Comparison of ENCODE assay signal across 1 cellular context in the genomic region with DNA sequence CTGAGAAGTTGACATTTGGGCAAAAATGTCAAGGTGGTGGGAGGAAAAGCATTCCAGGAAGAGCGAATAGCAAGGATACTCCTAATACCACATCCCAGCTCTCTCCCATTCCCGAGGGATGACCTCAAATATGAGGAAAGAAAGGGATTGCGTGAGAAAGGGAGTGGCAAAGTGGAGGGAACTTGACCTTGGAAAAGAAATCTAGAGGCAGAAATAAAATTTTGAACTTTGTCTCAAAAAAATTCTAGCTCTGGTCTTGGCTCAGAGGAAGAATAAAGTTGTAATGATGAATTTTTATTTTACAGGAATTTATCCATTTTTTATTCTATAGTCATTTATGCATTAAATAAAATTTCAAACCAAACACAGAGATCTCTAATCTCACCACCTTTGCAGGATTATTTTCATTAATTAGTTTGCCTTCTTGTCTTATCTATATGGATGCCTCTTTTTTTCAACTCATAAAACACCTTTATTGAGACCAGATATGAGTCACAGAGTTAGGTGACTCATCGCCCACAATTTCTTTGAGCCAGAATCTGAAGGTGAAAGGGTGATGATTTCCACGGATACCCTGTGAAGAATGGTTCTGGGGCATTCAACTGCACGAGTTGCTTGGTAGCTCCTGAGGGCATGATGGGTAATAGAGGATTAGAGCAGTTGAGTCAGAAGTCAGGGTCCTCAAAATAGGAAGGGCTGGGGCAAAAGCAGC.
TF ChIP-seq lines count a peak whose summit lies in the region.

No MANE protein-coding gene starts in this region.

TF ChIP-seq in K562, 482 proteins besides CTCF, POLR2A, EP300 and RAD21 (continued from another document):
- TF ChIP-seq, protein P1, sequence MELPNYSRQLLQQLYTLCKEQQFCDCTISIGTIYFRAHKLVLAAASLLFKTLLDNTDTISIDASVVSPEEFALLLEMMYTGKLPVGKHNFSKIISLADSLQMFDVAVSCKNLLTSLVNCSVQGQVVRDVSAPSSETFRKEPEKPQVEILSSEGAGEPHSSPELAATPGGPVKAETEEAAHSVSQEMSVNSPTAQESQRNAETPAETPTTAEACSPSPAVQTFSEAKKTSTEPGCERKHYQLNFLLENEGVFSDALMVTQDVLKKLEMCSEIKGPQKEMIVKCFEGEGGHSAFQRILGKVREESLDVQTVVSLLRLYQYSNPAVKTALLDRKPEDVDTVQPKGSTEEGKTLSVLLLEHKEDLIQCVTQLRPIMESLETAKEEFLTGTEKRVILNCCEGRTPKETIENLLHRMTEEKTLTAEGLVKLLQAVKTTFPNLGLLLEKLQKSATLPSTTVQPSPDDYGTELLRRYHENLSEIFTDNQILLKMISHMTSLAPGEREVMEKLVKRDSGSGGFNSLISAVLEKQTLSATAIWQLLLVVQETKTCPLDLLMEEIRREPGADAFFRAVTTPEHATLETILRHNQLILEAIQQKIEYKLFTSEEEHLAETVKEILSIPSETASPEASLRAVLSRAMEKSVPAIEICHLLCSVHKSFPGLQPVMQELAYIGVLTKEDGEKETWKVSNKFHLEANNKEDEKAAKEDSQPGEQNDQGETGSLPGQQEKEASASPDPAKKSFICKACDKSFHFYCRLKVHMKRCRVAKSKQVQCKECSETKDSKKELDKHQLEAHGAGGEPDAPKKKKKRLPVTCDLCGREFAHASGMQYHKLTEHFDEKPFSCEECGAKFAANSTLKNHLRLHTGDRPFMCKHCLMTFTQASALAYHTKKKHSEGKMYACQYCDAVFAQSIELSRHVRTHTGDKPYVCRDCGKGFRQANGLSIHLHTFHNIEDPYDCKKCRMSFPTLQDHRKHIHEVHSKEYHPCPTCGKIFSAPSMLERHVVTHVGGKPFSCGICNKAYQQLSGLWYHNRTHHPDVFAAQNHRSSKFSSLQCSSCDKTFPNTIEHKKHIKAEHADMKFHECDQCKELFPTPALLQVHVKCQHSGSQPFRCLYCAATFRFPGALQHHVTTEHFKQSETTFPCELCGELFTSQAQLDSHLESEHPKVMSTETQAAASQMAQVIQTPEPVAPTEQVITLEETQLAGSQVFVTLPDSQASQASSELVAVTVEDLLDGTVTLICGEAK (IDR thresholded peaks at IDR 0.05), result peak; percentile 95
- TF ChIP-seq, protein P1 (CRISPR knock-in tag; IDR thresholded peaks at IDR 0.05), result peak; percentile 94
- TF ChIP-seq MAFK (IDR thresholded peaks at IDR 0.05; ENCODE audit: low read length), result no peak
- no peak for TF ChIP-seq NR2C2 (CRISPR knock-in tag; IDR thresholded peaks at IDR 0.05)
- TF ChIP-seq NR2C2 (tag; IDR thresholded peaks at IDR 0.05), result 0 out of 2 replicates have a peak, but pooled peaks have one; percentile 14
- TF ChIP-seq JUNB (CRISPR knock-in tag; conservative IDR thresholded peaks at IDR 0.05), result peak; percentile 78
- TF ChIP-seq DPF2 (IDR thresholded peaks at IDR 0.05), result peak; percentile 56
- peak; percentile 63; the same call in 1 of the 2 replicates for TF ChIP-seq SMARCC2 (IDR thresholded peaks at IDR 0.05; ENCODE audit: low read depth)
- TF ChIP-seq IRF2 (CRISPR knock-in tag; IDR thresholded peaks at IDR 0.05), result no peak
- TF ChIP-seq ESRRB (CRISPR knock-in tag; IDR thresholded peaks at IDR 0.05; ENCODE audit: borderline replicate concordance), result no peak
- TF ChIP-seq, protein P2, sequence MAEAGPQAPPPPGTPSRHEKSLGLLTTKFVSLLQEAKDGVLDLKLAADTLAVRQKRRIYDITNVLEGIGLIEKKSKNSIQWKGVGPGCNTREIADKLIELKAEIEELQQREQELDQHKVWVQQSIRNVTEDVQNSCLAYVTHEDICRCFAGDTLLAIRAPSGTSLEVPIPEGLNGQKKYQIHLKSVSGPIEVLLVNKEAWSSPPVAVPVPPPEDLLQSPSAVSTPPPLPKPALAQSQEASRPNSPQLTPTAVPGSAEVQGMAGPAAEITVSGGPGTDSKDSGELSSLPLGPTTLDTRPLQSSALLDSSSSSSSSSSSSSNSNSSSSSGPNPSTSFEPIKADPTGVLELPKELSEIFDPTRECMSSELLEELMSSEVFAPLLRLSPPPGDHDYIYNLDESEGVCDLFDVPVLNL (CRISPR knock-in tag; IDR thresholded peaks at IDR 0.05; ENCODE audit: low read depth), result no peak
- TF ChIP-seq NR2F6 (CRISPR knock-in tag; IDR thresholded peaks at IDR 0.05), result no peak
- no peak for TF ChIP-seq HDAC2 (IDR thresholded peaks at IDR 0.05)
- TF ChIP-seq, protein P3, sequence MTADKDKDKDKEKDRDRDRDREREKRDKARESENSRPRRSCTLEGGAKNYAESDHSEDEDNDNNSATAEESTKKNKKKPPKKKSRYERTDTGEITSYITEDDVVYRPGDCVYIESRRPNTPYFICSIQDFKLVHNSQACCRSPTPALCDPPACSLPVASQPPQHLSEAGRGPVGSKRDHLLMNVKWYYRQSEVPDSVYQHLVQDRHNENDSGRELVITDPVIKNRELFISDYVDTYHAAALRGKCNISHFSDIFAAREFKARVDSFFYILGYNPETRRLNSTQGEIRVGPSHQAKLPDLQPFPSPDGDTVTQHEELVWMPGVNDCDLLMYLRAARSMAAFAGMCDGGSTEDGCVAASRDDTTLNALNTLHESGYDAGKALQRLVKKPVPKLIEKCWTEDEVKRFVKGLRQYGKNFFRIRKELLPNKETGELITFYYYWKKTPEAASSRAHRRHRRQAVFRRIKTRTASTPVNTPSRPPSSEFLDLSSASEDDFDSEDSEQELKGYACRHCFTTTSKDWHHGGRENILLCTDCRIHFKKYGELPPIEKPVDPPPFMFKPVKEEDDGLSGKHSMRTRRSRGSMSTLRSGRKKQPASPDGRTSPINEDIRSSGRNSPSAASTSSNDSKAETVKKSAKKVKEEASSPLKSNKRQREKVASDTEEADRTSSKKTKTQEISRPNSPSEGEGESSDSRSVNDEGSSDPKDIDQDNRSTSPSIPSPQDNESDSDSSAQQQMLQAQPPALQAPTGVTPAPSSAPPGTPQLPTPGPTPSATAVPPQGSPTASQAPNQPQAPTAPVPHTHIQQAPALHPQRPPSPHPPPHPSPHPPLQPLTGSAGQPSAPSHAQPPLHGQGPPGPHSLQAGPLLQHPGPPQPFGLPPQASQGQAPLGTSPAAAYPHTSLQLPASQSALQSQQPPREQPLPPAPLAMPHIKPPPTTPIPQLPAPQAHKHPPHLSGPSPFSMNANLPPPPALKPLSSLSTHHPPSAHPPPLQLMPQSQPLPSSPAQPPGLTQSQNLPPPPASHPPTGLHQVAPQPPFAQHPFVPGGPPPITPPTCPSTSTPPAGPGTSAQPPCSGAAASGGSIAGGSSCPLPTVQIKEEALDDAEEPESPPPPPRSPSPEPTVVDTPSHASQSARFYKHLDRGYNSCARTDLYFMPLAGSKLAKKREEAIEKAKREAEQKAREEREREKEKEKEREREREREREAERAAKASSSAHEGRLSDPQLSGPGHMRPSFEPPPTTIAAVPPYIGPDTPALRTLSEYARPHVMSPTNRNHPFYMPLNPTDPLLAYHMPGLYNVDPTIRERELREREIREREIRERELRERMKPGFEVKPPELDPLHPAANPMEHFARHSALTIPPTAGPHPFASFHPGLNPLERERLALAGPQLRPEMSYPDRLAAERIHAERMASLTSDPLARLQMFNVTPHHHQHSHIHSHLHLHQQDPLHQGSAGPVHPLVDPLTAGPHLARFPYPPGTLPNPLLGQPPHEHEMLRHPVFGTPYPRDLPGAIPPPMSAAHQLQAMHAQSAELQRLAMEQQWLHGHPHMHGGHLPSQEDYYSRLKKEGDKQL (CRISPR knock-in tag; IDR thresholded peaks at IDR 0.05; ENCODE audit: borderline replicate concordance), result no peak
- no peak for TF ChIP-seq RBM39 (optimal IDR thresholded peaks at IDR 0.05; ENCODE audit: low read depth, low read length)
- TF ChIP-seq ZNF707 (CRISPR knock-in tag; conservative IDR thresholded peaks at IDR 0.05), result no peak
- TF ChIP-seq MXI1 (IDR thresholded peaks at IDR 0.05; ENCODE audit: low read depth, low read length), result no peak
- no peak for TF ChIP-seq KHSRP (IDR thresholded peaks at IDR 0.05)
- TF ChIP-seq RBM34 (IDR thresholded peaks at IDR 0.05; ENCODE audit: borderline replicate concordance, insufficient read depth, low read length), result no peak
- TF ChIP-seq POLR3G (IDR thresholded peaks at IDR 0.05; ENCODE audit: extremely low read depth, insufficient read length, insufficient replicate concordance), result no peak
- no peak for TF ChIP-seq TCF7L2 (IDR thresholded peaks at IDR 0.05; ENCODE audit: low read depth, low read length)
- TF ChIP-seq, protein P4, sequence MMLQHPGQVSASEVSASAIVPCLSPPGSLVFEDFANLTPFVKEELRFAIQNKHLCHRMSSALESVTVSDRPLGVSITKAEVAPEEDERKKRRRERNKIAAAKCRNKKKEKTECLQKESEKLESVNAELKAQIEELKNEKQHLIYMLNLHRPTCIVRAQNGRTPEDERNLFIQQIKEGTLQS (IDR thresholded peaks at IDR 0.05), result peak; percentile 95
- TF ChIP-seq, protein P4 (CRISPR knock-in tag; conservative IDR thresholded peaks at IDR 0.05), result peak; percentile 88
- no peak for TF ChIP-seq SAFB2 (IDR thresholded peaks at IDR 0.05; ENCODE audit: borderline replicate concordance, low read depth, low read length, severe bottlenecking)
- peak; percentile 55 for TF ChIP-seq FOS (IDR thresholded peaks at IDR 0.05; ENCODE audit: extremely low read depth, insufficient read length)
- peak; percentile 61 for TF ChIP-seq ARID1B (IDR thresholded peaks at IDR 0.05)
- peak; percentile 95 for TF ChIP-seq ZNF384 (IDR thresholded peaks at IDR 0.05; ENCODE audit: low read depth, low read length)
- no peak for TF ChIP-seq POLR2AphosphoS5 (IDR thresholded peaks at IDR 0.05; ENCODE audit: control insufficient read depth, insufficient read depth, low read depth, low read length)
- TF ChIP-seq SOX6 (IDR thresholded peaks at IDR 0.05), result no peak
- TF ChIP-seq JUN (IDR thresholded peaks at IDR 0.05; ENCODE audit: borderline replicate concordance, low read depth, low read length), result peak; percentile 97
- TF ChIP-seq JUN (CRISPR knock-in tag; IDR thresholded peaks at IDR 0.05; ENCODE audit: borderline replicate concordance), result 0 out of 2 replicates have a peak, but pooled peaks have one; percentile 28
- TF ChIP-seq, protein P5, sequence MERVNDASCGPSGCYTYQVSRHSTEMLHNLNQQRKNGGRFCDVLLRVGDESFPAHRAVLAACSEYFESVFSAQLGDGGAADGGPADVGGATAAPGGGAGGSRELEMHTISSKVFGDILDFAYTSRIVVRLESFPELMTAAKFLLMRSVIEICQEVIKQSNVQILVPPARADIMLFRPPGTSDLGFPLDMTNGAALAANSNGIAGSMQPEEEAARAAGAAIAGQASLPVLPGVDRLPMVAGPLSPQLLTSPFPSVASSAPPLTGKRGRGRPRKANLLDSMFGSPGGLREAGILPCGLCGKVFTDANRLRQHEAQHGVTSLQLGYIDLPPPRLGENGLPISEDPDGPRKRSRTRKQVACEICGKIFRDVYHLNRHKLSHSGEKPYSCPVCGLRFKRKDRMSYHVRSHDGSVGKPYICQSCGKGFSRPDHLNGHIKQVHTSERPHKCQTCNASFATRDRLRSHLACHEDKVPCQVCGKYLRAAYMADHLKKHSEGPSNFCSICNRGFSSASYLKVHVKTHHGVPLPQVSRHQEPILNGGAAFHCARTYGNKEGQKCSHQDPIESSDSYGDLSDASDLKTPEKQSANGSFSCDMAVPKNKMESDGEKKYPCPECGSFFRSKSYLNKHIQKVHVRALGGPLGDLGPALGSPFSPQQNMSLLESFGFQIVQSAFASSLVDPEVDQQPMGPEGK (CRISPR knock-in tag; IDR thresholded peaks at IDR 0.05; ENCODE audit: borderline replicate concordance), result no peak
- TF ChIP-seq NFXL1 (CRISPR knock-in tag; IDR thresholded peaks at IDR 0.05), result no peak
- peak; percentile 98 for TF ChIP-seq FOSL1 (tag; conservative IDR thresholded peaks at IDR 0.05)
- peak; percentile 80 for TF ChIP-seq SMARCE1 (IDR thresholded peaks at IDR 0.05)
